In genomic region chr2:183780072-183780471, GRCh38 we compare ENCODE assay signal across 9 cellular contexts.
"Had no signal": no experiment of that assay in that cellular context is flagged by ENCODE, and none has a peak within 500 bp of the region (broad histone marks: within the 10 kb centered on the region; RNA-seq: fewer than 3 reads in every experiment).

No MANE protein-coding gene starts in this region.

- H3K9me3 ChIP-seq: HAP-1 had no signal

- H3K4me3 ChIP-seq: GM23248, GM23338, HAP-1 had no signal

- H2AFZ ChIP-seq: GM23248, GM23338 had no signal

- H3K4me1 ChIP-seq: HAP-1 had no signal

- H3K36me3 ChIP-seq: HAP-1 had no signal

- ATAC-seq: GM23338, HCT116 had no signal

- H3K4me2 ChIP-seq: GM23338 had no signal

- DNase-seq: GM23248, GOT3, H7, H9, HCEC 1CT, HFFc6 had no signal

- H3K9ac ChIP-seq: GM23248 had no signal

- H3K27ac ChIP-seq: GM23248 had no signal
